ENCODE assay signal across 16 cellular contexts in genomic region chr21:41443562-41443961, GRCh38. TPM values are rescaled to one million over a fixed set of nuclear protein-coding genes. Genes with fewer than 3 reads are reported as not detected.
A peak's percentile ranks its signal among the peaks of the same experiment; 100 is the strongest.
DNase-seq lines count a peak whose midpoint lies in the region; ATAC-seq and TF ChIP-seq lines count a peak whose summit lies in the region.
"Had no signal": no experiment of that assay in that cellular context is flagged by ENCODE, and none has a peak within 500 bp of the region (broad histone marks: within the 10 kb centered on the region; RNA-seq: fewer than 3 reads in every experiment).

No MANE protein-coding gene starts in this region.

- no peaks in the 10 kb centered on the region for H3K9me3 ChIP-seq in CD4-positive, alpha-beta T cell (ENCODE audit: control insufficient read depth, low read length)
- H3K9me3 ChIP-seq in spleen, result no peaks in the 10 kb centered on the region
- H3K9me3 ChIP-seq: HAP-1 had no signal

- CTCF ChIA-PET in CD4-positive, alpha-beta T cell (lab: Charles Lee), result interaction anchor here (1.2 to 1.6 kb wide), 2 partner anchors 15 to 160 kb away, joined by 3 to 6 read pairs; no protein-coding TSS in a partner anchor

- no peak for ATAC-seq in CD4-positive, alpha-beta T cell (ENCODE audit: poor library complexity)
- no peak for ATAC-seq in GM18502 (IDR thresholded peaks at IDR 0.05; ENCODE audit: poor library complexity, unreplicated experiment)
- ATAC-seq: CD8-positive, alpha-beta T cell; K562 had no signal

- TF ChIP-seq POLR2A in spleen (IDR thresholded peaks at IDR 0.05), result no peak

- H3K36me3 ChIP-seq in spleen, result peaks cover 9 to 100% (median 90%) of the 10 kb centered on the region in 6 donors
- H3K36me3 ChIP-seq: HAP-1 had no signal

- no peaks in the 10 kb centered on the region for H3K27me3 ChIP-seq in CD4-positive, alpha-beta T cell (ENCODE audit: control insufficient read depth, insufficient read depth, low read length)
- no peaks in the 10 kb centered on the region for H3K27me3 ChIP-seq in spleen (replicated peaks in 1 of 7)
- H3K27me3 ChIP-seq: BLaER1 treated with 17β-estradiol and CSF1 and Interleukin-3, amounts not matched to agents 10 nM and 100 nM had no signal

- H3K4me3 ChIP-seq in spleen, result no peak overlapping the region
- H3K4me3 ChIP-seq: BLaER1 treated with 17β-estradiol and CSF1 and Interleukin-3, amounts not matched to agents 10 nM and 100 nM; HAP-1; K562 had no signal

- no peak for TF ChIP-seq CTCF in CD4-positive, alpha-beta T cell (IDR thresholded peaks at IDR 0.05)
- no peak for TF ChIP-seq CTCF in spleen (IDR thresholded peaks at IDR 0.05 in 8 of 11, conservative IDR thresholded peaks at IDR 0.05 in 3 of 11)

- H3K4me1 Mint-ChIP-seq in CD4-positive, alpha-beta T cell (ENCODE audit: low read depth), result no peaks in the 10 kb centered on the region
- H3K4me1 Mint-ChIP-seq in activated T-helper 1 cell treated with anti-CD3 and anti-CD28 coated beads, Interleukin-12 subunit alpha, Interleukin-12 subunit beta, Interleukin-2, Interleukin-4 antibody, amounts not matched to agents 30 ng/mL and 10 ng/mL and 1 ng/mL, durations not matched to agents 14 hours and 24 hours and 36 hours (ENCODE audit: low read depth), result no peaks in the 10 kb centered on the region

- peaks cover 0 to 9% (median 0%) of the 10 kb centered on the region in 6 donors for H3K4me1 ChIP-seq in spleen
- H3K4me1 ChIP-seq: HAP-1 had no signal

- H3K9me3 Mint-ChIP-seq in CD4-positive, alpha-beta T cell, result no peaks in the 10 kb centered on the region
- H3K9me3 Mint-ChIP-seq in activated T-helper 1 cell treated with anti-CD3 and anti-CD28 coated beads, Interleukin-12 subunit alpha, Interleukin-12 subunit beta, Interleukin-2, Interleukin-4 antibody, amounts not matched to agents 30 ng/mL and 10 ng/mL and 1 ng/mL, durations not matched to agents 14 hours and 24 hours and 36 hours, result no peaks in the 10 kb centered on the region
- H3K9me3 Mint-ChIP-seq: CD8-positive, alpha-beta T cell had no signal

- H3K27ac ChIP-seq in CD4-positive, alpha-beta T cell (ENCODE audit: low read depth, low read length), result no peak overlapping the region
- H3K27ac ChIP-seq in spleen, result peak overlapping the region in 4 of 8 donors; percentile 43 to 73 (median 48)
- H3K27ac ChIP-seq: BLaER1 treated with 17β-estradiol and CSF1 and Interleukin-3, amounts not matched to agents 10 nM and 100 nM had no signal

- H3K36me3 Mint-ChIP-seq in CD4-positive, alpha-beta T cell (ENCODE audit: low read depth), result peaks cover 98% of the 10 kb centered on the region
- peaks cover 70% of the 10 kb centered on the region for H3K36me3 Mint-ChIP-seq in activated T-helper 1 cell treated with anti-CD3 and anti-CD28 coated beads, Interleukin-12 subunit alpha, Interleukin-12 subunit beta, Interleukin-2, Interleukin-4 antibody, amounts not matched to agents 30 ng/mL and 10 ng/mL and 1 ng/mL, durations not matched to agents 14 hours and 24 hours and 36 hours (ENCODE audit: low read depth)

- no peaks in the 10 kb centered on the region for H3K27me3 Mint-ChIP-seq in CD4-positive, alpha-beta T cell
- H3K27me3 Mint-ChIP-seq in activated T-helper 1 cell treated with anti-CD3 and anti-CD28 coated beads, Interleukin-12 subunit alpha, Interleukin-12 subunit beta, Interleukin-2, Interleukin-4 antibody, amounts not matched to agents 30 ng/mL and 10 ng/mL and 1 ng/mL, durations not matched to agents 14 hours and 24 hours and 36 hours (ENCODE audit: insufficient read depth), result no peaks in the 10 kb centered on the region

- POLR2A ChIA-PET in CD4-positive, alpha-beta T cell (lab: Charles Lee), result interaction anchor here (0.8 kb wide), 1 partner anchor 18 kb away, joined by 4 read pairs; the partner anchor contains the start of gene MX1

- peak; percentile 2 for DNase-seq in activated effector memory CD4-positive, alpha-beta T cell treated with anti-CD3 and anti-CD28 coated beads, Interleukin-2, amount 50 U/mL, for 16 hours
- DNase-seq in activated effector memory CD4-positive, alpha-beta T cell treated with Interleukin-2 at 50 U/mL for 16 hours, result no peak
- DNase-seq in CD4-positive, alpha-beta T cell, result peak in 1 of 10 experiments; percentile 27
- no peak for DNase-seq in activated T-helper 1 cell treated with anti-CD3 and anti-CD28 coated beads, Interleukin-12 subunit alpha, Interleukin-12 subunit beta, Interleukin-2, Interleukin-4 antibody, amounts not matched to agents 30 ng/mL and 10 ng/mL and 1 ng/mL, durations not matched to agents 14 hours and 24 hours and 36 hours (ENCODE audit: low spot score)
- peak; percentile 19 for DNase-seq in spleen
- DNase-seq in DMS 273 treated with DMSO at 0.1 percent for 48 hours (lab: John Stamatoyannopoulos, UW), result no peak
- DNase-seq: ACHN; CD8-positive, alpha-beta T cell; COR-L47; DMS53; GF-D8; GOT3 had no signal

- no peak overlapping the region for H3K4me3 Mint-ChIP-seq in CD4-positive, alpha-beta T cell
- H3K4me3 Mint-ChIP-seq in activated T-helper 1 cell treated with anti-CD3 and anti-CD28 coated beads, Interleukin-12 subunit alpha, Interleukin-12 subunit beta, Interleukin-2, Interleukin-4 antibody, amounts not matched to agents 30 ng/mL and 10 ng/mL and 1 ng/mL, durations not matched to agents 14 hours and 24 hours and 36 hours, result no peak overlapping the region
- H3K4me3 Mint-ChIP-seq: CD8-positive, alpha-beta T cell had no signal

- WGBS in spleen, 5 donors, result 88 to 96% (median 93%) methylated on average over 7 of the region's 7 CpGs

- H3K27ac Mint-ChIP-seq in CD4-positive, alpha-beta T cell, result peak overlapping the region; percentile 2
- peak overlapping the region; percentile 26 for H3K27ac Mint-ChIP-seq in activated T-helper 1 cell treated with anti-CD3 and anti-CD28 coated beads, Interleukin-12 subunit alpha, Interleukin-12 subunit beta, Interleukin-2, Interleukin-4 antibody, amounts not matched to agents 30 ng/mL and 10 ng/mL and 1 ng/mL, durations not matched to agents 14 hours and 24 hours and 36 hours
- H3K27ac Mint-ChIP-seq: CD8-positive, alpha-beta T cell had no signal

- intact Hi-C loops in CD4-positive, alpha-beta T cell (cut with DNase I, micrococcal nuclease), result no loop called here
- intact Hi-C loops in activated T-helper 1 cell treated with anti-CD3 and anti-CD28 coated beads, Interleukin-12 subunit alpha, Interleukin-12 subunit beta, Interleukin-2, Interleukin-4 antibody, amounts not matched to agents 30 ng/mL and 10 ng/mL and 1 ng/mL, durations not matched to agents 14 hours and 24 hours and 36 hours (cut with micrococcal nuclease), result no loop called here
- intact Hi-C loops in spleen (cut with DNase I; ENCODE audit: low total_unique reads), result no loop called here

RNA-seq across cellular contexts. Expression of gene MX1, which starts 17.5 kb away (rescaled TPM):
- total RNA-seq in CD4-positive, alpha-beta T cell, result 10 to 100 TPM; 82.3 to 86.3 TPM
- 89.4 and 92.8 TPM in 2 replicates for total RNA-seq in activated T-helper 1 cell treated with anti-CD3 and anti-CD28 coated beads, Interleukin-12 subunit alpha, Interleukin-12 subunit beta, Interleukin-2, Interleukin-4 antibody, amounts not matched to agents 30 ng/mL and 10 ng/mL and 1 ng/mL, durations not matched to agents 14 hours and 24 hours and 36 hours
- 100 to 1,000 TPM in 5 of 7 donors, 10 to 100 TPM in 2; 67.4 to 148 (median 118) TPM for total RNA-seq in spleen
- polyA plus RNA-seq in spleen, result 10 to 100 TPM; 32.8 to 56.5 (median 36.3) TPM

Comparison
In these comparisons a context has a peak if more than half of its experiments do, and no peak if none do; other contexts are left out.
1. DNase-seq: peak in activated effector memory CD4-positive, alpha-beta T cell treated with anti-CD3 and anti-CD28 coated beads, Interleukin-2, amount 50 U/mL, for 16 hours (single experiment) and spleen (single experiment); none in activated effector memory CD4-positive, alpha-beta T cell treated with Interleukin-2 at 50 U/mL for 16 hours (single experiment), activated T-helper 1 cell treated with anti-CD3 and anti-CD28 coated beads, Interleukin-12 subunit alpha, Interleukin-12 subunit beta, Interleukin-2, Interleukin-4 antibody, amounts not matched to agents 30 ng/mL and 10 ng/mL and 1 ng/mL, durations not matched to agents 14 hours and 24 hours and 36 hours (single experiment) and DMS 273 treated with DMSO at 0.1 percent for 48 hours (single experiment).